18 cellular contexts compared by ENCODE assay signal in genomic region chr1:24443241-24443656, GRCh38. TPM values are rescaled to one million over a fixed set of nuclear protein-coding genes. Genes with fewer than 3 reads are reported as not detected.
A peak's percentile ranks its signal among the peaks of the same experiment; 100 is the strongest.
DNase-seq lines count a peak whose midpoint lies in the region; ATAC-seq, FAIRE-seq and TF ChIP-seq lines count a peak whose summit lies in the region.
"Had no signal": no experiment of that assay in that cellular context is flagged by ENCODE, and none has a peak within 500 bp of the region (broad histone marks: within the 10 kb centered on the region; RNA-seq: fewer than 3 reads in every experiment).

No MANE protein-coding gene starts in this region.

- H3K27ac Mint-ChIP-seq in astrocyte (ENCODE audit: unreplicated experiment), result no peak overlapping the region
- no peak overlapping the region for H3K27ac Mint-ChIP-seq in stimulated activated effector memory CD8-positive, alpha-beta T cell treated with anti-CD3 and anti-CD28 coated beads, Interleukin-12 subunit alpha, Interleukin-12 subunit beta, amount 100 ng/mL, for 72 hours
- H3K27ac Mint-ChIP-seq: activated naive CD8-positive, alpha-beta T cell treated with anti-CD3 and anti-CD28 coated beads for 36 hours had no signal

- no peaks in the 10 kb centered on the region for H4K20me1 ChIP-seq in astrocyte (ENCODE audit: insufficient read depth, low read length)

- no peaks in the 10 kb centered on the region for H3K4me1 Mint-ChIP-seq in astrocyte (ENCODE audit: low read depth, unreplicated experiment)
- peaks cover 6% of the 10 kb centered on the region for H3K4me1 Mint-ChIP-seq in stimulated activated effector memory CD8-positive, alpha-beta T cell treated with anti-CD3 and anti-CD28 coated beads, Interleukin-12 subunit alpha, Interleukin-12 subunit beta, amount 100 ng/mL, for 72 hours

- intact Hi-C loops in adrenal gland (cut with DNase I), result no loop called here

- H3K79me2 ChIP-seq in astrocyte (ENCODE audit: insufficient read depth, low read length), result no peaks in the 10 kb centered on the region

- H3K27ac ChIP-seq in astrocyte (ENCODE audit: low read depth, low read length) (no peak overlapping the region), adrenal gland (no peak overlapping the region)
- H3K27ac ChIP-seq: BLaER1 treated with 17β-estradiol and CSF1 and Interleukin-3, amounts not matched to agents 10 nM and 100 nM; tibial artery had no signal

- H3K9me3 Mint-ChIP-seq in astrocyte (ENCODE audit: unreplicated experiment), result no peaks in the 10 kb centered on the region
- no peaks in the 10 kb centered on the region for H3K9me3 Mint-ChIP-seq in stimulated activated effector memory CD8-positive, alpha-beta T cell treated with anti-CD3 and anti-CD28 coated beads, Interleukin-12 subunit alpha, Interleukin-12 subunit beta, amount 100 ng/mL, for 72 hours
- H3K9me3 Mint-ChIP-seq: activated naive CD8-positive, alpha-beta T cell treated with anti-CD3 and anti-CD28 coated beads for 36 hours; naive B cell had no signal

- H3K9me3 ChIP-seq in astrocyte (ENCODE audit: insufficient read depth, low read depth, low read length) (no peaks in the 10 kb centered on the region), adrenal gland (replicated peaks in 1 of 3) (no peaks in the 10 kb centered on the region)
- H3K9me3 ChIP-seq: BLaER1 treated with 17β-estradiol and CSF1 and Interleukin-3, amounts not matched to agents 10 nM and 100 nM; tibial artery had no signal

- FAIRE-seq in HTR-8/SVneo (lab: Jason Lieb, UNC), result no peak
- FAIRE-seq in astrocyte (lab: Jason Lieb, UNC), result no peak
- FAIRE-seq: endothelial cell of umbilical vein had no signal

- H3K36me3 ChIP-seq in astrocyte (ENCODE audit: insufficient read depth, low read length) (no peaks in the 10 kb centered on the region), adrenal gland (replicated peaks in 1 of 2) (no peaks in the 10 kb centered on the region)

- DNase-seq in Ammon's horn (ENCODE audit: low spot score), result peak; percentile 44
- DNase-seq in HTR-8/SVneo (ENCODE audit: insufficient read length, low spot score), result peak; percentile 10
- peak; percentile 28 for DNase-seq in astrocyte (ENCODE audit: low read depth)
- peak; percentile 44 for DNase-seq in left kidney (ENCODE audit: low read depth, low spot score)
- no peak for DNase-seq in activated gamma-delta T cell treated with Interleukin-2 at 50 U/mL for 16 hours
- no peak for DNase-seq in stimulated activated effector memory CD8-positive, alpha-beta T cell treated with anti-CD3 and anti-CD28 coated beads, Interleukin-12 subunit alpha, Interleukin-12 subunit beta, amount 100 ng/mL, for 72 hours (ENCODE audit: low spot score in 2 of 2)
- DNase-seq in adrenal gland, result no peak
- DNase-seq: activated CD4-positive, alpha-beta T cell treated with anti-CD3 and anti-CD28 coated beads for 4 hours; activated naive CD8-positive, alpha-beta T cell treated with anti-CD3 and anti-CD28 coated beads for 36 hours; activated T-cell treated with anti-CD3 and anti-CD28 coated beads for 4 hours; cerebellar nuclear complex; left colon; naive B cell; NCI-H526; tibial artery had no signal

- H3K4me1 ChIP-seq in astrocyte (ENCODE audit: insufficient read depth, low read length) (no peaks in the 10 kb centered on the region), adrenal gland (replicated peaks in 1 of 2) (no peaks in the 10 kb centered on the region)
- H3K4me1 ChIP-seq: BLaER1 treated with 17β-estradiol and CSF1 and Interleukin-3, amounts not matched to agents 10 nM and 100 nM had no signal

- TF ChIP-seq POLR2A in adrenal gland (IDR thresholded peaks at IDR 0.05), result no peak

- WGBS in adrenal gland, 4 donors, result 36 to 80% (median 65%) methylated on average over 2 of the region's 2 CpGs

- no peak overlapping the region for H3K4me2 ChIP-seq in astrocyte (ENCODE audit: low read length)
- H3K4me2 ChIP-seq: BLaER1 treated with 17β-estradiol and CSF1 and Interleukin-3, amounts not matched to agents 10 nM and 100 nM had no signal

- H3K4me3 Mint-ChIP-seq in astrocyte (ENCODE audit: unreplicated experiment), result no peak overlapping the region
- no peak overlapping the region for H3K4me3 Mint-ChIP-seq in stimulated activated effector memory CD8-positive, alpha-beta T cell treated with anti-CD3 and anti-CD28 coated beads, Interleukin-12 subunit alpha, Interleukin-12 subunit beta, amount 100 ng/mL, for 72 hours
- H3K4me3 Mint-ChIP-seq: activated naive CD8-positive, alpha-beta T cell treated with anti-CD3 and anti-CD28 coated beads for 36 hours; naive B cell had no signal

- H2AFZ ChIP-seq in astrocyte (ENCODE audit: low read depth, low read length), result no peak overlapping the region

- ATAC-seq in stimulated activated effector memory CD8-positive, alpha-beta T cell treated with anti-CD3 and anti-CD28 coated beads, Interleukin-12 subunit alpha, Interleukin-12 subunit beta, amount 100 ng/mL, for 72 hours, result no peak
- ATAC-seq in GM19397 (IDR thresholded peaks at IDR 0.05; ENCODE audit: unreplicated experiment), result no peak
- ATAC-seq: left colon had no signal

- TF ChIP-seq CTCF in astrocyte (IDR thresholded peaks at IDR 0.05; ENCODE audit: insufficient read depth, low read depth, low read length), result no peak
- TF ChIP-seq CTCF in adrenal gland (IDR thresholded peaks at IDR 0.05), result no peak

- H3K27me3 Mint-ChIP-seq in astrocyte (ENCODE audit: low read depth, unreplicated experiment), result no peaks in the 10 kb centered on the region
- H3K27me3 Mint-ChIP-seq: activated naive CD8-positive, alpha-beta T cell treated with anti-CD3 and anti-CD28 coated beads for 36 hours; naive B cell had no signal

- H3K27me3 ChIP-seq in astrocyte (ENCODE audit: insufficient read depth, low read length) (no peaks in the 10 kb centered on the region), adrenal gland (no peaks in the 10 kb centered on the region)
- H3K27me3 ChIP-seq: BLaER1 treated with 17β-estradiol and CSF1 and Interleukin-3, amounts not matched to agents 10 nM and 100 nM had no signal

- H3K9ac ChIP-seq in astrocyte (ENCODE audit: low read length), result no peak overlapping the region
- H3K9ac ChIP-seq: BLaER1 treated with 17β-estradiol and CSF1 and Interleukin-3, amounts not matched to agents 10 nM and 100 nM had no signal

- H3K4me3 ChIP-seq in astrocyte (ENCODE audit: insufficient read depth, low read depth, low read length) (no peak overlapping the region), adrenal gland (no peak overlapping the region)
- H3K4me3 ChIP-seq: BLaER1 treated with 17β-estradiol and CSF1 and Interleukin-3, amounts not matched to agents 10 nM and 100 nM; tibial artery had no signal

- peaks cover 30% of the 10 kb centered on the region for H3K36me3 Mint-ChIP-seq in astrocyte (ENCODE audit: low read depth, unreplicated experiment)
- H3K36me3 Mint-ChIP-seq in stimulated activated effector memory CD8-positive, alpha-beta T cell treated with anti-CD3 and anti-CD28 coated beads, Interleukin-12 subunit alpha, Interleukin-12 subunit beta, amount 100 ng/mL, for 72 hours, result peaks cover 32% of the 10 kb centered on the region

RNA-seq across cellular contexts. Expression of gene NIPAL3, which starts 27.6 kb away (rescaled TPM):
- total RNA-seq in astrocyte (45.1 and 47.2 TPM in 2 replicates), adrenal gland (10 to 100 TPM; 15.6 to 88.4 (median 31.1) TPM)
- polyA plus RNA-seq in adrenal gland, result 1 to 10 TPM; 5.6 to 9.8 (median 8.8) TPM

RNA-seq across cellular contexts. Expression of gene STPG1, which starts 29.7 kb away (rescaled TPM):
- total RNA-seq in astrocyte, result 9.2 and 9.5 TPM in 2 replicates
- total RNA-seq in adrenal gland, result 1 to 10 TPM; 2.1 to 8.9 (median 5.7) TPM
- polyA plus RNA-seq in adrenal gland, result 1 to 10 TPM; 5.4 to 8.6 (median 7.8) TPM

RNA-seq across cellular contexts. Expression of gene RCAN3, which starts 59.4 kb away (rescaled TPM):
- 15.4 and 17.7 TPM in 2 replicates for total RNA-seq in astrocyte
- total RNA-seq in adrenal gland, result 1 to 10 TPM in 7 of 8 donors, under 1 TPM in 1; 0.48 to 5.6 (median 2.5) TPM
- polyA plus RNA-seq in adrenal gland, result 1 to 10 TPM; 1.0 to 2.5 (median 2.1) TPM

Comparison
In these comparisons a context has a peak if more than half of its experiments do, and no peak if none do; other contexts are left out.
1. DNase-seq: peak in Ammon's horn (single experiment), HTR-8/SVneo (single experiment), astrocyte (single experiment) and left kidney (single experiment); none in activated gamma-delta T cell treated with Interleukin-2 at 50 U/mL for 16 hours (single experiment), stimulated activated effector memory CD8-positive, alpha-beta T cell treated with anti-CD3 and anti-CD28 coated beads, Interleukin-12 subunit alpha, Interleukin-12 subunit beta, amount 100 ng/mL, for 72 hours (0 of 2) and adrenal gland (0 of 7).